Comparison of ENCODE assay signal across 1 cellular context in genomic region chr11:16402654-16403447, GRCh38.
A peak's percentile ranks its signal among the peaks of the same experiment; 100 is the strongest.
TF ChIP-seq lines count a peak whose summit lies in the region.

No MANE protein-coding gene starts in this region.

TF ChIP-seq in HepG2, 621 proteins besides CTCF, POLR2A, EP300 and RAD21 (continued from another document and continues in another):
- TF ChIP-seq PATZ1 (CRISPR knock-in tag; IDR thresholded peaks at IDR 0.05) (0 out of 2 replicates have a peak, but pooled peaks have one; percentile 27), RXRB (CRISPR knock-in tag; IDR thresholded peaks at IDR 0.05; ENCODE audit: borderline replicate concordance) (peak; percentile 56; the same call in 1 of the 2 replicates), BRCA1 (CRISPR knock-in tag; IDR thresholded peaks at IDR 0.05) (peak; percentile 33; the same call in 1 of the 2 replicates), KAT8 (CRISPR knock-in tag; IDR thresholded peaks at IDR 0.05) (0 out of 2 replicates have a peak, but pooled peaks have one; percentile 20), SNAPC2 (CRISPR knock-in tag; IDR thresholded peaks at IDR 0.05) (peak; percentile 53; the same call in 1 of the 2 replicates), ZNF644 (CRISPR knock-in tag; IDR thresholded peaks at IDR 0.05; ENCODE audit: low read depth) (peak; percentile 57; the same call in 1 of the 2 replicates), SIX4 (CRISPR knock-in tag; IDR thresholded peaks at IDR 0.05) (peak; percentile 75), FOXP1 (IDR thresholded peaks at IDR 0.05) (no peak), FOXP1 (CRISPR knock-in tag; IDR thresholded peaks at IDR 0.05) (peak; percentile 62), FOXJ3 (CRISPR knock-in tag; IDR thresholded peaks at IDR 0.05; ENCODE audit: borderline replicate concordance) (peak; percentile 60; the same call in 1 of the 2 replicates), RCOR2 (CRISPR knock-in tag; IDR thresholded peaks at IDR 0.05) (peak; percentile 35; the same call in 1 of the 2 replicates), TFE3 (CRISPR knock-in tag; IDR thresholded peaks at IDR 0.05) (peak; percentile 64; the same call in 1 of the 2 replicates), ZNF747 (CRISPR knock-in tag; IDR thresholded peaks at IDR 0.05; ENCODE audit: borderline replicate concordance) (no peak), KLF16 (CRISPR knock-in tag; IDR thresholded peaks at IDR 0.05) (no peak), SRY (CRISPR knock-in tag; IDR thresholded peaks at IDR 0.05) (no peak), EHMT2 (IDR thresholded peaks at IDR 0.05; ENCODE audit: borderline replicate concordance, low read depth, low read length) (peak; percentile 85; the same call in 1 of the 2 replicates), SALL1 (CRISPR knock-in tag; IDR thresholded peaks at IDR 0.05) (peak; percentile 49; the same call in 1 of the 2 replicates), JUN (CRISPR knock-in tag; IDR thresholded peaks at IDR 0.05) (0 out of 2 replicates have a peak, but pooled peaks have one; percentile 33), SAP130 (CRISPR knock-in tag; IDR thresholded peaks at IDR 0.05; ENCODE audit: low read depth) (peak; percentile 38; the same call in 1 of the 2 replicates), CEBPG (CRISPR knock-in tag; IDR thresholded peaks at IDR 0.05) (peak; percentile 9; the same call in 1 of the 2 replicates), ZNF709 (CRISPR knock-in tag; IDR thresholded peaks at IDR 0.05) (no peak), ARID5B (CRISPR knock-in tag; IDR thresholded peaks at IDR 0.05) (peak; percentile 88), ETV6 (CRISPR knock-in tag; conservative IDR thresholded peaks at IDR 0.05) (no peak), NFYC (CRISPR knock-in tag; IDR thresholded peaks at IDR 0.05) (0 out of 2 replicates have a peak, but pooled peaks have one; percentile 18), ZNF234 (CRISPR knock-in tag; conservative IDR thresholded peaks at IDR 0.05) (no peak), RFX1 (IDR thresholded peaks at IDR 0.05) (peak; percentile 20; the same call in 1 of the 2 replicates), JDP2 (CRISPR knock-in tag; IDR thresholded peaks at IDR 0.05; ENCODE audit: borderline replicate concordance) (no peak), TEAD3 (CRISPR knock-in tag; optimal IDR thresholded peaks at IDR 0.05; ENCODE audit: borderline replicate concordance) (peak; percentile 58), GATAD2A (CRISPR knock-in tag; IDR thresholded peaks at IDR 0.05) (peak; percentile 71), KLF11 (CRISPR knock-in tag; IDR thresholded peaks at IDR 0.05) (peak; percentile 74), FOXO1 (CRISPR knock-in tag; IDR thresholded peaks at IDR 0.05) (0 out of 2 replicates have a peak, but pooled peaks have one; percentile 27), ZNF792 (CRISPR knock-in tag; IDR thresholded peaks at IDR 0.05) (0 out of 2 replicates have a peak, but pooled peaks have one; percentile 36), HDAC1 (CRISPR knock-in tag; IDR thresholded peaks at IDR 0.05) (peak; percentile 45; the same call in 1 of the 2 replicates), BRF2 (CRISPR knock-in tag; IDR thresholded peaks at IDR 0.05) (0 out of 2 replicates have a peak, but pooled peaks have one; percentile 41)
- TF ChIP-seq, protein P1, sequence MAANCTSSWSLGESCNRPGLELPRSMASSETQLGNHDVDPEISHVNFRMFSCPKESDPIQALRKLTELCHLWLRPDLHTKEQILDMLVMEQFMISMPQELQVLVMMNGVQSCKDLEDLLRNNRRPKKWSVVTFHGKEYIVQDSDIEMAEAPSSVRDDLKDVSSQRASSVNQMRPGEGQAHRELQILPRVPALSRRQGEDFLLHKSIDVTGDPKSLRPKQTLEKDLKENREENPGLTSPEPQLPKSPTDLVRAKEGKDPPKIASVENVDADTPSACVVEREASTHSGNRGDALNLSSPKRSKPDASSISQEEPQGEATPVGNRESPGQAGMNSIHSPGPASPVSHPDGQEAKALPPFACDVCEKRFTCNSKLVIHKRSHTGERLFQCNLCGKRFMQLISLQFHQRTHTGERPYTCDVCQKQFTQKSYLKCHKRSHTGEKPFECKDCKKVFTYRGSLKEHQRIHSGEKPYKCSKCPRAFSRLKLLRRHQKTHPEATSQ (CRISPR knock-in tag; IDR thresholded peaks at IDR 0.05; ENCODE audit: borderline replicate concordance), result peak; percentile 56; the same call in 1 of the 2 replicates
- TF ChIP-seq, protein P2, sequence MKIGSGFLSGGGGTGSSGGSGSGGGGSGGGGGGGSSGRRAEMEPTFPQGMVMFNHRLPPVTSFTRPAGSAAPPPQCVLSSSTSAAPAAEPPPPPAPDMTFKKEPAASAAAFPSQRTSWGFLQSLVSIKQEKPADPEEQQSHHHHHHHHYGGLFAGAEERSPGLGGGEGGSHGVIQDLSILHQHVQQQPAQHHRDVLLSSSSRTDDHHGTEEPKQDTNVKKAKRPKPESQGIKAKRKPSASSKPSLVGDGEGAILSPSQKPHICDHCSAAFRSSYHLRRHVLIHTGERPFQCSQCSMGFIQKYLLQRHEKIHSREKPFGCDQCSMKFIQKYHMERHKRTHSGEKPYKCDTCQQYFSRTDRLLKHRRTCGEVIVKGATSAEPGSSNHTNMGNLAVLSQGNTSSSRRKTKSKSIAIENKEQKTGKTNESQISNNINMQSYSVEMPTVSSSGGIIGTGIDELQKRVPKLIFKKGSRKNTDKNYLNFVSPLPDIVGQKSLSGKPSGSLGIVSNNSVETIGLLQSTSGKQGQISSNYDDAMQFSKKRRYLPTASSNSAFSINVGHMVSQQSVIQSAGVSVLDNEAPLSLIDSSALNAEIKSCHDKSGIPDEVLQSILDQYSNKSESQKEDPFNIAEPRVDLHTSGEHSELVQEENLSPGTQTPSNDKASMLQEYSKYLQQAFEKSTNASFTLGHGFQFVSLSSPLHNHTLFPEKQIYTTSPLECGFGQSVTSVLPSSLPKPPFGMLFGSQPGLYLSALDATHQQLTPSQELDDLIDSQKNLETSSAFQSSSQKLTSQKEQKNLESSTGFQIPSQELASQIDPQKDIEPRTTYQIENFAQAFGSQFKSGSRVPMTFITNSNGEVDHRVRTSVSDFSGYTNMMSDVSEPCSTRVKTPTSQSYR (CRISPR knock-in tag; IDR thresholded peaks at IDR 0.05; ENCODE audit: borderline replicate concordance), result peak; percentile 57; the same call in 1 of the 2 replicates
- TF ChIP-seq, protein P3, sequence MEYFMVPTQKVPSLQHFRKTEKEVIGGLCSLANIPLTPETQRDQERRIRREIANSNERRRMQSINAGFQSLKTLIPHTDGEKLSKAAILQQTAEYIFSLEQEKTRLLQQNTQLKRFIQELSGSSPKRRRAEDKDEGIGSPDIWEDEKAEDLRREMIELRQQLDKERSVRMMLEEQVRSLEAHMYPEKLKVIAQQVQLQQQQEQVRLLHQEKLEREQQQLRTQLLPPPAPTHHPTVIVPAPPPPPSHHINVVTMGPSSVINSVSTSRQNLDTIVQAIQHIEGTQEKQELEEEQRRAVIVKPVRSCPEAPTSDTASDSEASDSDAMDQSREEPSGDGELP (IDR thresholded peaks at IDR 0.05; ENCODE audit: borderline replicate concordance, low read depth), result 0 out of 2 replicates have a peak, but pooled peaks have one; percentile 16
- TF ChIP-seq, protein P4, sequence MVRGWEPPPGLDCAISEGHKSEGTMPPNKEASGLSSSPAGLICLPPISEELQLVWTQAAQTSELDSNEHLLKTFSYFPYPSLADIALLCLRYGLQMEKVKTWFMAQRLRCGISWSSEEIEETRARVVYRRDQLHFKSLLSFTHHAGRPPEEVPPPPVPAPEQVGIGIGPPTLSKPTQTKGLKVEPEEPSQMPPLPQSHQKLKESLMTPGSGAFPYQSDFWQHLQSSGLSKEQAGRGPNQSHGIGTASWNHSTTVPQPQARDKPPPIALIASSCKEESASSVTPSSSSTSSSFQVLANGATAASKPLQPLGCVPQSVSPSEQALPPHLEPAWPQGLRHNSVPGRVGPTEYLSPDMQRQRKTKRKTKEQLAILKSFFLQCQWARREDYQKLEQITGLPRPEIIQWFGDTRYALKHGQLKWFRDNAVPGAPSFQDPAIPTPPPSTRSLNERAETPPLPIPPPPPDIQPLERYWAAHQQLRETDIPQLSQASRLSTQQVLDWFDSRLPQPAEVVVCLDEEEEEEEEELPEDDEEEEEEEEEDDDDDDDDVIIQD (CRISPR knock-in tag; IDR thresholded peaks at IDR 0.05; ENCODE audit: low read depth), result peak; percentile 84; the same call in 1 of the 2 replicates
- TF ChIP-seq, protein P5, sequence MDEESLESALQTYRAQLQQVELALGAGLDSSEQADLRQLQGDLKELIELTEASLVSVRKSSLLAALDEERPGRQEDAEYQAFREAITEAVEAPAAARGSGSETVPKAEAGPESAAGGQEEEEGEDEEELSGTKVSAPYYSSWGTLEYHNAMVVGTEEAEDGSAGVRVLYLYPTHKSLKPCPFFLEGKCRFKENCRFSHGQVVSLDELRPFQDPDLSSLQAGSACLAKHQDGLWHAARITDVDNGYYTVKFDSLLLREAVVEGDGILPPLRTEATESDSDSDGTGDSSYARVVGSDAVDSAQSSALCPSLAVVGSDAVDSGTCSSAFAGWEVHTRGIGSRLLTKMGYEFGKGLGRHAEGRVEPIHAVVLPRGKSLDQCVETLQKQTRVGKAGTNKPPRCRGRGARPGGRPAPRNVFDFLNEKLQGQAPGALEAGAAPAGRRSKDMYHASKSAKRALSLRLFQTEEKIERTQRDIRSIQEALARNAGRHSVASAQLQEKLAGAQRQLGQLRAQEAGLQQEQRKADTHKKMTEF (CRISPR knock-in tag; IDR thresholded peaks at IDR 0.05), result peak; percentile 40; the same call in 1 of the 2 replicates
